1 cellular context compared by ENCODE assay signal in genomic region chr1:58919986-58920376, GRCh38.
TF ChIP-seq lines count a peak whose summit lies in the region.

No MANE protein-coding gene starts in this region.

TF ChIP-seq in GM23338, 12 proteins besides CTCF, POLR2A, EP300 and RAD21 (continued from another document):
- TF ChIP-seq, protein P1, sequence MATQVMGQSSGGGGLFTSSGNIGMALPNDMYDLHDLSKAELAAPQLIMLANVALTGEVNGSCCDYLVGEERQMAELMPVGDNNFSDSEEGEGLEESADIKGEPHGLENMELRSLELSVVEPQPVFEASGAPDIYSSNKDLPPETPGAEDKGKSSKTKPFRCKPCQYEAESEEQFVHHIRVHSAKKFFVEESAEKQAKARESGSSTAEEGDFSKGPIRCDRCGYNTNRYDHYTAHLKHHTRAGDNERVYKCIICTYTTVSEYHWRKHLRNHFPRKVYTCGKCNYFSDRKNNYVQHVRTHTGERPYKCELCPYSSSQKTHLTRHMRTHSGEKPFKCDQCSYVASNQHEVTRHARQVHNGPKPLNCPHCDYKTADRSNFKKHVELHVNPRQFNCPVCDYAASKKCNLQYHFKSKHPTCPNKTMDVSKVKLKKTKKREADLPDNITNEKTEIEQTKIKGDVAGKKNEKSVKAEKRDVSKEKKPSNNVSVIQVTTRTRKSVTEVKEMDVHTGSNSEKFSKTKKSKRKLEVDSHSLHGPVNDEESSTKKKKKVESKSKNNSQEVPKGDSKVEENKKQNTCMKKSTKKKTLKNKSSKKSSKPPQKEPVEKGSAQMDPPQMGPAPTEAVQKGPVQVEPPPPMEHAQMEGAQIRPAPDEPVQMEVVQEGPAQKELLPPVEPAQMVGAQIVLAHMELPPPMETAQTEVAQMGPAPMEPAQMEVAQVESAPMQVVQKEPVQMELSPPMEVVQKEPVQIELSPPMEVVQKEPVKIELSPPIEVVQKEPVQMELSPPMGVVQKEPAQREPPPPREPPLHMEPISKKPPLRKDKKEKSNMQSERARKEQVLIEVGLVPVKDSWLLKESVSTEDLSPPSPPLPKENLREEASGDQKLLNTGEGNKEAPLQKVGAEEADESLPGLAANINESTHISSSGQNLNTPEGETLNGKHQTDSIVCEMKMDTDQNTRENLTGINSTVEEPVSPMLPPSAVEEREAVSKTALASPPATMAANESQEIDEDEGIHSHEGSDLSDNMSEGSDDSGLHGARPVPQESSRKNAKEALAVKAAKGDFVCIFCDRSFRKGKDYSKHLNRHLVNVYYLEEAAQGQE (IDR thresholded peaks at IDR 0.05; ENCODE audit: unreplicated experiment) = no peak
- no peak for TF ChIP-seq ETS1 (IDR thresholded peaks at IDR 0.05)
- no peak for TF ChIP-seq NANOG (IDR thresholded peaks at IDR 0.05; ENCODE audit: borderline replicate concordance)
